Comparison of ENCODE assay signal across 21 cellular contexts in the genomic region with DNA sequence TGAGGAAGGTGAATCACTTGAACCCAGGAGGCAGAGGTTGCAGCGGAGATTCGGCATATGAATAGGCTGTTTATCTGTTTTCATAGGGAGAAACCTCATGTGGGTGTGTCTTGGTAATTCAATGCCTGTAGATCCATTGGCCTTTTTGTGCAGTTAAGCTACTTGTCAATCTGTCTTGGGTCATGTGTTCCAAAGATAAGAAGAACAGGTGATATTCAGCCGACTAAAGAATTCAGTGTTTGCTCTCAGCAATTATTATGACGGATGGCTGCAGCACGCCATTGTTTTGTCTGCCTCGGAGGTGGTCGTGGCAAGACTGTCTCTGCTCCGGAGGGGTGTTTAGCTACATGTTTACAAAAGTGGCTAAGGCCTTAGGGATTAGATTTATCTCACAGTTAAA.
DNase-seq lines count a peak whose midpoint lies in the region; ATAC-seq lines count a peak whose summit lies in the region.
"Had no signal": no experiment of that assay in that cellular context is flagged by ENCODE, and none has a peak within 500 bp of the region (broad histone marks: within the 10 kb centered on the region; RNA-seq: fewer than 3 reads in every experiment).

No MANE protein-coding gene starts in this region.

- no peaks in the 10 kb centered on the region for H3K4me1 Mint-ChIP-seq in activated CD8-positive, alpha-beta T cell treated with anti-CD3 and anti-CD28 coated beads, Interleukin-2, amount 10 ng/mL, durations not matched to agents 7 days and 5 days (ENCODE audit: low read depth)
- H3K4me1 Mint-ChIP-seq: T-cell had no signal

- H3K4me3 Mint-ChIP-seq in activated CD8-positive, alpha-beta T cell treated with anti-CD3 and anti-CD28 coated beads, Interleukin-2, amount 10 ng/mL, durations not matched to agents 7 days and 5 days, result no peak overlapping the region
- H3K4me3 Mint-ChIP-seq: T-cell had no signal

- CTCF ChIA-PET in activated CD8-positive, alpha-beta T cell treated with anti-CD3 and anti-CD28 coated beads, Interleukin-2, amount 10 ng/mL, durations not matched to agents 7 days and 5 days (lab: Charles Lee), result no interaction called here

- no peaks in the 10 kb centered on the region for H3K36me3 Mint-ChIP-seq in activated CD8-positive, alpha-beta T cell treated with anti-CD3 and anti-CD28 coated beads, Interleukin-2, amount 10 ng/mL, durations not matched to agents 7 days and 5 days (ENCODE audit: low read depth)
- H3K36me3 Mint-ChIP-seq: T-cell had no signal

- POLR2A ChIA-PET in activated CD8-positive, alpha-beta T cell treated with anti-CD3 and anti-CD28 coated beads, Interleukin-2, amount 10 ng/mL, durations not matched to agents 7 days and 5 days (lab: Charles Lee), result no interaction called here

- peak; percentile 16 for DNase-seq in NCI-H1436 (lab: John Stamatoyannopoulos, UW)
- DNase-seq in NCI-H1436 treated with DMSO at 0.1 percent for 48 hours (lab: John Stamatoyannopoulos, UW), result no peak
- peak; percentile 16 for DNase-seq in COR-L47 (lab: John Stamatoyannopoulos, UW)
- DNase-seq in NCI-H146 treated with DMSO at 0.1 percent for 48 hours (lab: John Stamatoyannopoulos, UW; ENCODE audit: unreplicated experiment), result peak; percentile 98
- peak; percentile 11 for DNase-seq in SK-N-DZ (ENCODE audit: low spot score)
- DNase-seq in activated CD8-positive, alpha-beta T cell treated with anti-CD3 and anti-CD28 coated beads, Interleukin-2, amount 10 ng/mL, durations not matched to agents 7 days and 5 days, result no peak
- DNase-seq: 8988T, ACHN, DMS153, DND-41, IMR-90, KG1, MG63, NCI-H2029, NCI-H446 treated with DMSO at 0.1 percent for 48 hours, NCI-H526, PC-9, T-cell had no signal

- no peak for ATAC-seq in esophagus mucosa
- ATAC-seq in GM21367 (IDR thresholded peaks at IDR 0.05; ENCODE audit: unreplicated experiment), result no peak
- ATAC-seq in activated CD8-positive, alpha-beta T cell treated with anti-CD3 and anti-CD28 coated beads, Interleukin-2, amount 10 ng/mL, durations not matched to agents 7 days and 5 days, result no peak
- ATAC-seq: Right ventricle myocardium inferior, T-cell had no signal

- H3K9me3 Mint-ChIP-seq in activated CD8-positive, alpha-beta T cell treated with anti-CD3 and anti-CD28 coated beads, Interleukin-2, amount 10 ng/mL, durations not matched to agents 7 days and 5 days (ENCODE audit: insufficient read depth), result peaks cover 15% of the 10 kb centered on the region

- no peaks in the 10 kb centered on the region for H3K27me3 Mint-ChIP-seq in activated CD8-positive, alpha-beta T cell treated with anti-CD3 and anti-CD28 coated beads, Interleukin-2, amount 10 ng/mL, durations not matched to agents 7 days and 5 days (ENCODE audit: low read depth)
- H3K27me3 Mint-ChIP-seq: T-cell had no signal

- no peak overlapping the region for H3K27ac Mint-ChIP-seq in activated CD8-positive, alpha-beta T cell treated with anti-CD3 and anti-CD28 coated beads, Interleukin-2, amount 10 ng/mL, durations not matched to agents 7 days and 5 days
- H3K27ac Mint-ChIP-seq: T-cell had no signal

Comparison
In these comparisons a context has a peak if more than half of its experiments do, and no peak if none do; other contexts are left out.
1. DNase-seq: peak in NCI-H1436 (single experiment), COR-L47 (single experiment), NCI-H146 treated with DMSO at 0.1 percent for 48 hours (single experiment) and SK-N-DZ (single experiment); none in NCI-H1436 treated with DMSO at 0.1 percent for 48 hours (single experiment) and activated CD8-positive, alpha-beta T cell treated with anti-CD3 and anti-CD28 coated beads, Interleukin-2, amount 10 ng/mL, durations not matched to agents 7 days and 5 days (single experiment).